In genomic region chr10:25174461-25175230, GRCh38 we compare ENCODE assay signal across 1 cellular context.
TF ChIP-seq lines count a peak whose summit lies in the region.

Gene GPR158 (plus strand): TSS chr10:25175001. CDS start chr10:25175421, 420 bp downstream.

TF ChIP-seq in HepG2, 621 proteins besides CTCF, POLR2A, EP300 and RAD21 (continued from another document and continues in another):
- TF ChIP-seq TFE3 (CRISPR knock-in tag; IDR thresholded peaks at IDR 0.05) (peak; percentile 76), ZIK1 (CRISPR knock-in tag; IDR thresholded peaks at IDR 0.05; ENCODE audit: borderline replicate concordance, low read depth) (no peak), MED8 (CRISPR knock-in tag; IDR thresholded peaks at IDR 0.05; ENCODE audit: insufficient replicate concordance) (no peak), ZBTB25 (CRISPR knock-in tag; IDR thresholded peaks at IDR 0.05) (peak; percentile 59; the same call in 1 of the 2 replicates), ZNF235 (CRISPR knock-in tag; IDR thresholded peaks at IDR 0.05; ENCODE audit: borderline replicate concordance) (no peak), ARNTL (CRISPR knock-in tag; IDR thresholded peaks at IDR 0.05) (no peak), U2AF2 (IDR thresholded peaks at IDR 0.05; ENCODE audit: low read depth, low read length) (no peak), SIN3B (IDR thresholded peaks at IDR 0.05; ENCODE audit: low read length) (no peak), ZBTB26 (CRISPR knock-in tag; IDR thresholded peaks at IDR 0.05; ENCODE audit: borderline replicate concordance) (peak; percentile 82), UBTF (CRISPR knock-in tag; IDR thresholded peaks at IDR 0.05) (no peak), HNF4A (CRISPR knock-in tag; IDR thresholded peaks at IDR 0.05) (no peak), SMYD3 (CRISPR knock-in tag; IDR thresholded peaks at IDR 0.05) (no peak), ARNT (IDR thresholded peaks at IDR 0.05) (no peak), ZNF124 (CRISPR knock-in tag; IDR thresholded peaks at IDR 0.05) (0 out of 2 replicates have a peak, but pooled peaks have one; percentile 68), ZNF362 (CRISPR knock-in tag; IDR thresholded peaks at IDR 0.05; ENCODE audit: borderline replicate concordance) (no peak), MZF1 (CRISPR knock-in tag; IDR thresholded peaks at IDR 0.05; ENCODE audit: borderline replicate concordance) (no peak), ZNF224 (CRISPR knock-in tag; IDR thresholded peaks at IDR 0.05) (no peak), THAP11 (CRISPR knock-in tag; IDR thresholded peaks at IDR 0.05) (peak; percentile 46; the same call in 1 of the 2 replicates), ZMAT5 (CRISPR knock-in tag; IDR thresholded peaks at IDR 0.05; ENCODE audit: borderline replicate concordance, low read depth) (no peak), ZBTB33 (CRISPR knock-in tag; IDR thresholded peaks at IDR 0.05) (no peak), GZF1 (CRISPR knock-in tag; IDR thresholded peaks at IDR 0.05) (0 out of 2 replicates have a peak, but pooled peaks have one; percentile 45), ZMYM4 (CRISPR knock-in tag; IDR thresholded peaks at IDR 0.05) (peak; percentile 42; the same call in 1 of the 2 replicates), PRPF4 (IDR thresholded peaks at IDR 0.05; ENCODE audit: low read depth, low read length, poor library complexity, severe bottlenecking) (no peak), KAT2B (IDR thresholded peaks at IDR 0.05; ENCODE audit: borderline replicate concordance, low read depth, low read length) (no peak), DPF2 (CRISPR knock-in tag; IDR thresholded peaks at IDR 0.05; ENCODE audit: borderline replicate concordance, low read depth) (no peak), ZFX (CRISPR knock-in tag; IDR thresholded peaks at IDR 0.05; ENCODE audit: low read depth) (no peak), ZNF501 (CRISPR knock-in tag; IDR thresholded peaks at IDR 0.05) (peak; percentile 67), MLXIP (CRISPR knock-in tag; IDR thresholded peaks at IDR 0.05; ENCODE audit: borderline replicate concordance) (peak; percentile 65; the same call in 1 of the 2 replicates), SRY (CRISPR knock-in tag; IDR thresholded peaks at IDR 0.05) (peak; percentile 89; the same call in 1 of the 2 replicates), EHMT2 (IDR thresholded peaks at IDR 0.05; ENCODE audit: borderline replicate concordance, low read depth, low read length) (peak; percentile 97), MTF2 (CRISPR knock-in tag; IDR thresholded peaks at IDR 0.05; ENCODE audit: borderline replicate concordance) (peak; percentile 46; the same call in 1 of the 2 replicates), CHD2 (IDR thresholded peaks at IDR 0.05; ENCODE audit: low read depth, low read length) (no peak), ZNF749 (CRISPR knock-in tag; IDR thresholded peaks at IDR 0.05; ENCODE audit: borderline replicate concordance) (peak; percentile 84), KLF9 (CRISPR knock-in tag; IDR thresholded peaks at IDR 0.05; ENCODE audit: low read depth) (0 out of 2 replicates have a peak, but pooled peaks have one; percentile 47), NR1H2 (CRISPR knock-in tag; IDR thresholded peaks at IDR 0.05; ENCODE audit: borderline replicate concordance, low read depth) (no peak), PRDM4 (CRISPR knock-in tag; IDR thresholded peaks at IDR 0.05; ENCODE audit: borderline replicate concordance) (0 out of 2 replicates have a peak, but pooled peaks have one; percentile 69), ZNF780A (CRISPR knock-in tag; IDR thresholded peaks at IDR 0.05) (peak; percentile 80), ZSCAN21 (CRISPR knock-in tag; IDR thresholded peaks at IDR 0.05; ENCODE audit: borderline replicate concordance) (peak; percentile 68; the same call in 1 of the 2 replicates), GATA4 (IDR thresholded peaks at IDR 0.05; ENCODE audit: borderline replicate concordance, low read depth) (no peak), ZNF790 (CRISPR knock-in tag; IDR thresholded peaks at IDR 0.05; ENCODE audit: borderline replicate concordance) (peak; percentile 75; the same call in 1 of the 2 replicates), SNAPC2 (CRISPR knock-in tag; IDR thresholded peaks at IDR 0.05) (no peak), ZFP41 (CRISPR knock-in tag; IDR thresholded peaks at IDR 0.05; ENCODE audit: borderline replicate concordance) (no peak), NBN (conservative IDR thresholded peaks at IDR 0.05) (no peak), RBM22 (optimal IDR thresholded peaks at IDR 0.05; ENCODE audit: low read length) (no peak), ZNF275 (CRISPR knock-in tag; IDR thresholded peaks at IDR 0.05; ENCODE audit: borderline replicate concordance) (no peak), TARDBP (CRISPR knock-in tag; IDR thresholded peaks at IDR 0.05) (no peak), ZNF766 (CRISPR knock-in tag; IDR thresholded peaks at IDR 0.05; ENCODE audit: borderline replicate concordance) (0 out of 2 replicates have a peak, but pooled peaks have one; percentile 56), RFX5 (IDR thresholded peaks at IDR 0.05; ENCODE audit: low read depth, low read length) (no peak), ZNF225 (CRISPR knock-in tag; IDR thresholded peaks at IDR 0.05) (no peak), ZNF569 (CRISPR knock-in tag; IDR thresholded peaks at IDR 0.05; ENCODE audit: borderline replicate concordance) (no peak)
